Comparison of ENCODE assay signal across 14 cellular contexts in genomic region chr11:422249-422656, GRCh38. TPM values are rescaled to one million over a fixed set of nuclear protein-coding genes. Genes with fewer than 3 reads are reported as not detected.
"Had no signal": no experiment of that assay in that cellular context is flagged by ENCODE, and none has a peak within 500 bp of the region (broad histone marks: within the 10 kb centered on the region; RNA-seq: fewer than 3 reads in every experiment).

No MANE protein-coding gene starts in this region.

- H3K4me1 ChIP-seq: ascending aorta, neural progenitor cell had no signal

- H3K27ac ChIP-seq: ascending aorta, esophagus squamous epithelium, left lung, neural progenitor cell, ovary, skin epidermis, tibial artery had no signal

- H3K4me2 ChIP-seq: neural progenitor cell had no signal

- H3K36me3 ChIP-seq: ascending aorta, esophagus squamous epithelium, left lung, neural progenitor cell, ovary, tibial artery had no signal

- H3K4me3 ChIP-seq: ascending aorta, esophagus squamous epithelium, left lung, neural progenitor cell, ovary, skin epidermis, tibial artery had no signal

- H3K9ac ChIP-seq: neural progenitor cell had no signal

- H3K27me3 ChIP-seq: ovary had no signal

- DNase-seq: activated CD4-positive, alpha-beta memory T cell treated with anti-CD3 and anti-CD28 coated beads for 36 hours; activated CD4-positive, CD25-positive, alpha-beta regulatory T cell treated with anti-CD3 and anti-CD28 coated beads, Interleukin-2, amount 50 U/mL, for 72 hours; activated CD8-positive, alpha-beta memory T cell treated with anti-CD3 and anti-CD28 coated beads, Interleukin-2, amount 50 U/mL, for 4 hours; activated naive CD4-positive, alpha-beta T cell treated with Interleukin-2 at 50 U/mL for 16 hours; activated naive CD8-positive, alpha-beta T cell treated with anti-CD3 and anti-CD28 coated beads, Interleukin-2, amount 50 U/mL, for 24 hours; esophagus squamous epithelium; tibial artery had no signal

- ATAC-seq: activated naive CD8-positive, alpha-beta T cell treated with anti-CD3 and anti-CD28 coated beads, Interleukin-2, amount 50 U/mL, for 24 hours; left lung had no signal

RNA-seq across cellular contexts. Expression of gene PKP3, which starts 28.2 kb away (rescaled TPM):
- total RNA-seq: activated T-helper 1 cell treated with anti-CD3 and anti-CD28 coated beads, Interleukin-12 subunit alpha, Interleukin-12 subunit beta, Interleukin-2, Interleukin-4 antibody, amounts not matched to agents 30 ng/mL and 10 ng/mL and 1 ng/mL, durations not matched to agents 14 hours and 24 hours and 36 hours; ascending aorta had no signal

RNA-seq across cellular contexts. Expression of gene B4GALNT4, which starts 53.0 kb away (rescaled TPM):
- total RNA-seq: ascending aorta, mesenteric fat pad had no signal
